Comparison of ENCODE assay signal across 24 cellular contexts in genomic region chr20:32009564-32009963, GRCh38. TPM values are rescaled to one million over a fixed set of nuclear protein-coding genes. Genes with fewer than 3 reads are reported as not detected.
DNase-seq lines count a peak whose midpoint lies in the region; ATAC-seq and TF ChIP-seq lines count a peak whose summit lies in the region.
"Had no signal": no experiment of that assay in that cellular context is flagged by ENCODE, and none has a peak within 500 bp of the region (broad histone marks: within the 10 kb centered on the region; RNA-seq: fewer than 3 reads in every experiment).

No MANE protein-coding gene starts in this region.

- H3K4me2 ChIP-seq in GM23338, result no peak overlapping the region; the same call in 1 of the 2 replicates
- H3K4me2 ChIP-seq: PC-9 had no signal

- H3K4me3 Mint-ChIP-seq in GM23338, result no peak overlapping the region
- H3K4me3 Mint-ChIP-seq: CD8-positive, alpha-beta T cell had no signal

- in situ Hi-C loops in Panc1 (cut with HindIII; ENCODE audit: low pct_unique_long_range_greater_than_20kb, low sequenced_read_pairs) (no loop called here), gastrocnemius medialis (cut with MboI; ENCODE audit: low sequenced_read_pairs in 4 of 4) (no loop called here), brain microvascular endothelial cell (cut with HindIII; ENCODE audit: low pct_ligation_motif_present, low sequenced_read_pairs) (no loop called here)

- no peaks in the 10 kb centered on the region for H3K9me3 ChIP-seq in Panc1 (ENCODE audit: control insufficient read depth, insufficient read depth, low read depth, low read length)
- H3K9me3 ChIP-seq in gastroesophageal sphincter, result no peaks in the 10 kb centered on the region
- no peaks in the 10 kb centered on the region for H3K9me3 ChIP-seq in gastrocnemius medialis
- H3K9me3 ChIP-seq: Caco-2, MG63 had no signal

- no peak overlapping the region for H3K4me3 ChIP-seq in GM23338
- no peak overlapping the region for H3K4me3 ChIP-seq in Panc1 (ENCODE audit: low read depth in 2 of 2, low read length in 2 of 2)
- H3K4me3 ChIP-seq in gastroesophageal sphincter, result no peak overlapping the region
- no peak overlapping the region for H3K4me3 ChIP-seq in gastrocnemius medialis
- no peak overlapping the region for H3K4me3 ChIP-seq in brain microvascular endothelial cell (ENCODE audit: low read depth, low read length)
- H3K4me3 ChIP-seq: MG63, PC-9 had no signal

- TF ChIP-seq POLR2A in gastroesophageal sphincter (IDR thresholded peaks at IDR 0.05) (no peak), gastrocnemius medialis (IDR thresholded peaks at IDR 0.05) (no peak)

- peaks cover 11% of the 10 kb centered on the region for H3F3A ChIP-seq in GM23338 (replicated peaks; ENCODE audit: low read depth)

- intact Hi-C loops in Panc1 (cut with micrococcal nuclease; ENCODE audit: unreplicated experiment) (no loop called here), gastrocnemius medialis (cut with DNase I; ENCODE audit: low total_unique reads) (no loop called here)

- H3K4me1 Mint-ChIP-seq in GM23338, result peaks cover 54% of the 10 kb centered on the region

- H3K9me2 ChIP-seq in GM23338 (ENCODE audit: insufficient read depth), result peaks cover 4% of the 10 kb centered on the region

- ATAC-seq in GM23338 (no peak), Panc1 (no peak), gastroesophageal sphincter (no peak), gastrocnemius medialis (no peak), HG03354 (IDR thresholded peaks at IDR 0.05; ENCODE audit: poor library complexity, severe bottlenecking, unreplicated experiment) (no peak), GM19351 (IDR thresholded peaks at IDR 0.05; ENCODE audit: unreplicated experiment) (no peak)
- ATAC-seq: CD8-positive, alpha-beta T cell had no signal

- peaks cover 61% of the 10 kb centered on the region for H3K4me1 ChIP-seq in GM23338 (ENCODE audit: insufficient read depth)
- H3K4me1 ChIP-seq in Panc1 (ENCODE audit: control insufficient read depth, insufficient read depth, low read length), result peaks cover 29% of the 10 kb centered on the region
- peaks cover 0 to 5% (median 0%) of the 10 kb centered on the region in 3 donors for H3K4me1 ChIP-seq in gastroesophageal sphincter
- H3K4me1 ChIP-seq in gastrocnemius medialis, result peaks cover 0 to 2% of the 10 kb centered on the region in 2 donors
- H3K4me1 ChIP-seq: Caco-2 had no signal

- DNase-seq in GM23338 (ENCODE audit: low spot score), result no peak
- DNase-seq in Panc1 (ENCODE audit: low read depth, low spot score), result no peak
- no peak for DNase-seq in gastrocnemius medialis
- no peak for DNase-seq in brain microvascular endothelial cell
- DNase-seq in NCI-H2171 (lab: John Stamatoyannopoulos, UW), result no peak
- DNase-seq: C1 segment of cervical spinal cord; Caco-2; CD8-positive, alpha-beta T cell; KG1; MG63; NCI-H1105 treated with DMSO at 0.1 percent for 48 hours; NCI-H1930; NCI-H2107; NCI-H446 treated with DMSO at 0.1 percent for 48 hours; NCI-H526; NCI-H82; PC-9; RPMI8226; SHP77 had no signal

- H3K27me3 ChIP-seq in GM23338 (ENCODE audit: insufficient read depth) (no peaks in the 10 kb centered on the region), Panc1 (ENCODE audit: control insufficient read depth, insufficient read depth, low read length) (no peaks in the 10 kb centered on the region), gastroesophageal sphincter (peaks cover 75% of the 10 kb centered on the region), gastrocnemius medialis (peaks cover 0 to 9% (median 3%) of the 10 kb centered on the region in 3 donors), brain microvascular endothelial cell (replicated peaks) (no peaks in the 10 kb centered on the region)

- H3K27me3 Mint-ChIP-seq in GM23338 (ENCODE audit: insufficient read depth, low read depth, poor library complexity), result peaks cover 18% of the 10 kb centered on the region

- H3K9me3 Mint-ChIP-seq in GM23338, result peaks cover 14% of the 10 kb centered on the region
- H3K9me3 Mint-ChIP-seq: CD8-positive, alpha-beta T cell had no signal

- no peaks in the 10 kb centered on the region for H3K36me3 Mint-ChIP-seq in GM23338 (ENCODE audit: low read depth)
- H3K36me3 Mint-ChIP-seq: CD8-positive, alpha-beta T cell had no signal

- H3K79me2 ChIP-seq in GM23338 (replicated peaks; ENCODE audit: insufficient read depth), result no peaks in the 10 kb centered on the region

- no TSS peak for BruUV-seq in Panc1 (replicated peaks; lab: Mats Ljungman, UMichigan)

- no peak overlapping the region for H3K27ac ChIP-seq in GM23338 (ENCODE audit: low read depth)
- peak overlapping the region; percentile 62; the same call in 1 of the 2 replicates for H3K27ac ChIP-seq in Panc1 (ENCODE audit: low read length)
- peak overlapping the region in 3 of 4 donors; percentile 49 to 68 (median 55) for H3K27ac ChIP-seq in gastroesophageal sphincter
- peak overlapping the region in 3 of 4 donors; percentile 49 to 59 (median 55) for H3K27ac ChIP-seq in gastrocnemius medialis
- no peak overlapping the region for H3K27ac ChIP-seq in brain microvascular endothelial cell
- H3K27ac ChIP-seq: PC-9 had no signal

- H4K20me1 ChIP-seq in GM23338 (replicated peaks; ENCODE audit: insufficient read depth), result no peaks in the 10 kb centered on the region

- 83% methylated on average over 2 to 7 of the region's 7 CpGs for WGBS in gastroesophageal sphincter (ENCODE audit: low coverage in 1 of 2), 2 donors

- 0 out of 2 replicates have a peak overlapping the region, but pooled peaks have one; percentile 53 for H2AFZ ChIP-seq in GM23338
- H2AFZ ChIP-seq: PC-9 had no signal

- TF ChIP-seq EP300 in gastroesophageal sphincter (IDR thresholded peaks at IDR 0.05), result no peak

- CTCF ChIA-PET in Panc1 (lab: Charles Lee), result no interaction called here

- POLR2A ChIA-PET in Panc1 (lab: Charles Lee), result interaction anchor here (0.7 kb wide), 1 partner anchor 89 kb away, joined by 8 read pairs; no protein-coding TSS in a partner anchor

- H3K36me3 ChIP-seq in GM23338 (ENCODE audit: insufficient read depth) (no peaks in the 10 kb centered on the region), Panc1 (ENCODE audit: control insufficient read depth, insufficient read depth, low read length) (no peaks in the 10 kb centered on the region), gastroesophageal sphincter (no peaks in the 10 kb centered on the region), gastrocnemius medialis (no peaks in the 10 kb centered on the region), brain microvascular endothelial cell (replicated peaks) (no peaks in the 10 kb centered on the region)
- H3K36me3 ChIP-seq: MG63 had no signal

- no peak overlapping the region for H3K27ac Mint-ChIP-seq in GM23338
- H3K27ac Mint-ChIP-seq: CD8-positive, alpha-beta T cell had no signal

- no peak for TF ChIP-seq CTCF in GM23338 (conservative IDR thresholded peaks at IDR 0.05; ENCODE audit: low read depth in 2 of 2)
- TF ChIP-seq CTCF in Panc1 (IDR thresholded peaks at IDR 0.05), result no peak
- TF ChIP-seq CTCF in gastroesophageal sphincter (IDR thresholded peaks at IDR 0.05), result no peak
- TF ChIP-seq CTCF in gastrocnemius medialis (IDR thresholded peaks at IDR 0.05 in 4 of 5, conservative IDR thresholded peaks at IDR 0.05 in 1 of 5), result no peak
- TF ChIP-seq CTCF in brain microvascular endothelial cell (IDR thresholded peaks at IDR 0.05; ENCODE audit: low read depth, low read length, missing control alignments), result no peak

TF ChIP-seq in GM23338, 12 proteins besides CTCF, POLR2A, EP300 and RAD21:
- no peak for TF ChIP-seq ZNF114 (CRISPR knock-in tag; IDR thresholded peaks at IDR 0.05)

RNA-seq across cellular contexts. Expression of gene CCM2L, which starts 0.7 kb away (rescaled TPM):
- total RNA-seq in GM23338 (2014; rRNA removed; shearing (Covaris generic)), result 9.6 and 13.3 TPM in 2 replicates
- polyA plus RNA-seq in GM23338 (2016; fragmentation: Nextera tagmentation; extraction: Ambion mirVana), result 4.9 and 6.4 TPM in 2 replicates
- total RNA-seq in Panc1 (2021; ENCODE audit: unreplicated experiment) (45.4 TPM), gastroesophageal sphincter (1 to 10 TPM; 3.0 to 9.3 (median 5.6) TPM), gastrocnemius medialis (1 to 10 TPM; 2.2 to 5.8 (median 3.2) TPM)
- polyA plus RNA-seq in Panc1 (2012; ENCODE audit: insufficient read length), result 25.5 TPM
- total RNA-seq: A673; CD8-positive, alpha-beta T cell had no signal

RNA-seq across cellular contexts. Expression of gene XKR7, which starts 41.6 kb away (rescaled TPM):
- 3.0 and 3.9 TPM in 2 replicates for total RNA-seq in GM23338 (2014; rRNA removed; shearing (Covaris generic))
- polyA plus RNA-seq in GM23338 (2016; fragmentation: Nextera tagmentation; extraction: Ambion mirVana), result 0.61 and 0.64 TPM in 2 replicates
- total RNA-seq in Panc1 (2021; ENCODE audit: unreplicated experiment), result 6.2 TPM
- 2.8 TPM for polyA plus RNA-seq in Panc1 (2012; ENCODE audit: insufficient read length)
- total RNA-seq in gastroesophageal sphincter, result under 1 TPM in 2 of 4 donors, not detected in 2; 0.04 to 0.07 TPM
- not detected for total RNA-seq in gastrocnemius medialis
- total RNA-seq: A673; Caco-2; CD8-positive, alpha-beta T cell; PC-9 had no signal

RNA-seq across cellular contexts. Expression of gene HCK, which starts 42.5 kb away (rescaled TPM):
- 0.97 and 1.2 TPM in 2 replicates for total RNA-seq in GM23338 (2014; rRNA removed; shearing (Covaris generic))
- polyA plus RNA-seq in GM23338 (2016; fragmentation: Nextera tagmentation; extraction: Ambion mirVana), result 0.43 TPM in 1 of 2 replicates, not detected in the other
- total RNA-seq in Panc1 (2021; ENCODE audit: unreplicated experiment) (0.98 TPM), gastroesophageal sphincter (10 to 100 TPM in 2 of 4 donors, 1 to 10 TPM in 2; 2.6 to 31.8 (median 10.2) TPM), gastrocnemius medialis (1 to 10 TPM; 1.4 to 4.7 (median 4.2) TPM)
- 1.1 TPM for polyA plus RNA-seq in Panc1 (2012; ENCODE audit: insufficient read length)
- total RNA-seq: A673, Caco-2, PC-9, SK-MEL-5 had no signal

RNA-seq across cellular contexts. Expression of gene PDRG1, which starts 57.7 kb away (rescaled TPM):
- total RNA-seq in GM23338 (2014; rRNA removed; shearing (Covaris generic)), result 10.5 and 14.8 TPM in 2 replicates
- polyA plus RNA-seq in GM23338 (2016; fragmentation: Nextera tagmentation; extraction: Ambion mirVana), result 27.8 and 28.4 TPM in 2 replicates
- total RNA-seq in Panc1 (2021; ENCODE audit: unreplicated experiment), result 48.2 TPM
- polyA plus RNA-seq in Panc1 (2012; ENCODE audit: insufficient read length), result 43.6 TPM
- 10 to 100 TPM; 10.5 to 11.2 (median 11.0) TPM for total RNA-seq in gastroesophageal sphincter
- total RNA-seq in gastrocnemius medialis, result 10 to 100 TPM in 2 of 4 donors, 1 to 10 TPM in 2; 7.0 to 12.9 (median 9.6) TPM

Comparison
In these comparisons a context has a peak if more than half of its experiments do, and no peak if none do; other contexts are left out.
1. H3K27ac ChIP-seq: peak in Panc1 (single experiment), gastroesophageal sphincter (3 of 4) and gastrocnemius medialis (3 of 4); none in GM23338 (single experiment) and brain microvascular endothelial cell (single experiment).